14 cellular contexts compared by ENCODE assay signal in the genomic region with DNA sequence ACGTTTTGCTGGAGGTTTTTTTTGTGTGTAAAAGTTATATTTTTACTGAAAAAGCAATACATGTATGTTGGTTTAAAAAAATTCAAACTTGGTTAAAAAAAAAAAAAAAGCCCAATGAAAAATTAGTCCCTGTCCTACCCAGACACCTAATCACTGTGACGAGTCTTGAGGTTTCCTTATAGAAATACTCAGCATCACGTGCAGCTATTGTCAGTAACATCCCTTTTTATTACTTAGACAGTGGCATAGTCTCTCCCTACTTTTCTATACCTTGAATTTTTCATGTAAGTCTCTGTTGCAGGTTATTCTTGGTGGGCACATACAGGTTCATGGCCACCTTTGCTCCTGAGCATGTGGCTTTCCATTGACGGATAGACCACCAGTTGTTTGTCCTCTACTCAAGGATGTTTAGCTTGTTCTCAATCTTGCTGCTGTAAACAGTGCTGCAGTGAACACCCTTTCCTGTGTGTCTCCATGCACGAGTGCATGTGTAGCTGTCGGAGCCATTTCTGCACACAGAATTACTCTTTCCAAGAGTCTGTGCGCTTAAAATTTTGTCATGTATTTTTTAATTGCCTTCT.
A peak's percentile ranks its signal among the peaks of the same experiment; 100 is the strongest.
DNase-seq lines count a peak whose midpoint lies in the region; ATAC-seq, FAIRE-seq and TF ChIP-seq lines count a peak whose summit lies in the region.
"Had no signal": no experiment of that assay in that cellular context is flagged by ENCODE, and none has a peak within 500 bp of the region (broad histone marks: within the 10 kb centered on the region; RNA-seq: fewer than 3 reads in every experiment).

No MANE protein-coding gene starts in this region.

- POLR2A ChIA-PET in A549 (lab: Yijun Ruan, JAX): no interaction called here
- POLR2A ChIA-PET in naive thymus-derived CD8-positive, alpha-beta T cell (lab: Charles Lee): no interaction called here

- H3K4me3 Mint-ChIP-seq in naive B cell: peak overlapping the region; percentile 60 to 89 (median 82)
- peak overlapping the region in 1 of 10 donors; percentile 2 for H3K4me3 Mint-ChIP-seq in naive thymus-derived CD8-positive, alpha-beta T cell
- H3K4me3 Mint-ChIP-seq: activated naive CD8-positive, alpha-beta T cell treated with anti-CD3 and anti-CD28 coated beads for 36 hours had no signal

- CTCF ChIA-PET in A549 (lab: Yijun Ruan, JAX): interaction anchor here (0.6 to 2.0 kb wide), 3 partner anchors 11 to 691 kb away, joined by 3 to 12 read pairs (median 4); no protein-coding TSS in a partner anchor

- H3K27ac ChIP-seq in A549: peak overlapping the region; percentile 43 to 53; a peak in 2 of 6 replicates
- H3K27ac ChIP-seq: C4-2B had no signal

- H3K4me1 ChIP-seq in A549: peaks cover 99% of the 10 kb centered on the region

- 86% methylated on average over 7 of the region's 7 CpGs for WGBS in A549 (ENCODE audit: missing lambda C conversion rate)

- no peak for TF ChIP-seq POLR2A in A549 (IDR thresholded peaks at IDR 0.05; ENCODE audit: low read length)

- H3K4me1 Mint-ChIP-seq in naive B cell: peaks cover 72 to 93% (median 81%) of the 10 kb centered on the region in 3 donors
- peaks cover 36 to 87% (median 81%) of the 10 kb centered on the region in 4 donors for H3K4me1 Mint-ChIP-seq in naive thymus-derived CD8-positive, alpha-beta T cell

- no peak for TF ChIP-seq EP300 in A549 (IDR thresholded peaks at IDR 0.05)

- H3K27ac Mint-ChIP-seq in naive B cell: peak overlapping the region; percentile 88 to 97 (median 95)
- peak overlapping the region in 4 of 10 donors; percentile 33 to 66 (median 58) for H3K27ac Mint-ChIP-seq in naive thymus-derived CD8-positive, alpha-beta T cell

- H3K27me3 Mint-ChIP-seq in naive B cell: no peaks in the 10 kb centered on the region
- no peaks in the 10 kb centered on the region for H3K27me3 Mint-ChIP-seq in naive thymus-derived CD8-positive, alpha-beta T cell
- H3K27me3 Mint-ChIP-seq: activated naive CD8-positive, alpha-beta T cell treated with anti-CD3 and anti-CD28 coated beads for 36 hours had no signal

- no peak for DNase-seq in A549 (ENCODE audit: low read depth in 1 of 2, low spot score in 1 of 2)
- no peak for DNase-seq in GM18507 (ENCODE audit: extremely low spot score, insufficient read length, low read depth)
- peak; percentile 66 for DNase-seq in SHP77 treated with DMSO at 0.1 percent for 48 hours (lab: John Stamatoyannopoulos, UW)
- peak; percentile 51 for DNase-seq in naive B cell
- no peak for DNase-seq in left lobe of liver (ENCODE audit: low spot score)
- no peak for DNase-seq in activated gamma-delta T cell (lab: John Stamatoyannopoulos, UW)
- no peak for DNase-seq in NCI-H1694 treated with DMSO at 0.1 percent for 48 hours (lab: John Stamatoyannopoulos, UW)
- no peak for DNase-seq in naive thymus-derived CD8-positive, alpha-beta T cell
- DNase-seq: activated naive CD8-positive, alpha-beta T cell treated with anti-CD3 and anti-CD28 coated beads for 36 hours; KBM-7; mammary epithelial cell; stimulated activated CD4-positive, alpha-beta T cell treated with anti-CD3 and anti-CD28 coated beads, Interleukin-4, amount 100 ng/mL, for 1 hour; stimulated activated naive CD4-positive, alpha-beta T cell treated with Interleukin-2 at 50 U/mL for 16 hours had no signal

- TF ChIP-seq RAD21 in A549 (conservative IDR thresholded peaks at IDR 0.05 in 1 of 2, IDR thresholded peaks at IDR 0.05 in 1 of 2): no peak

- no peak for TF ChIP-seq CTCF in A549 (IDR thresholded peaks at IDR 0.05)

- H3K36me3 Mint-ChIP-seq in naive B cell: no peaks in the 10 kb centered on the region
- H3K36me3 Mint-ChIP-seq in naive thymus-derived CD8-positive, alpha-beta T cell: peaks cover 0 to 7% (median 0%) of the 10 kb centered on the region in 3 donors
- H3K36me3 Mint-ChIP-seq: activated naive CD8-positive, alpha-beta T cell treated with anti-CD3 and anti-CD28 coated beads for 36 hours had no signal

- H3K9me3 ChIP-seq in A549: no peaks in the 10 kb centered on the region

- H3K4me2 ChIP-seq in A549: peak overlapping the region; percentile 100; the same call in 2 of the 3 replicates

- no peak overlapping the region for H3K4me3 ChIP-seq in A549

- no peak for ATAC-seq in A549
- ATAC-seq in naive B cell (ENCODE audit: low read depth in 2 of 2): peak; percentile 72 to 77
- no peak for ATAC-seq in left lobe of liver
- no peak for ATAC-seq in naive thymus-derived CD8-positive, alpha-beta T cell

- no peaks in the 10 kb centered on the region for H3K9me3 Mint-ChIP-seq in naive B cell
- no peaks in the 10 kb centered on the region for H3K9me3 Mint-ChIP-seq in naive thymus-derived CD8-positive, alpha-beta T cell
- H3K9me3 Mint-ChIP-seq: activated naive CD8-positive, alpha-beta T cell treated with anti-CD3 and anti-CD28 coated beads for 36 hours had no signal

- FAIRE-seq in A549 (lab: Jason Lieb, UNC): no peak
- FAIRE-seq in GM18507 (lab: Jason Lieb, UNC): peak; percentile 15

TF ChIP-seq in A549, 52 proteins besides CTCF, POLR2A, EP300 and RAD21:
- no peak for TF ChIP-seq FOSL2 (IDR thresholded peaks at IDR 0.05)
- no peak for TF ChIP-seq FOSL2 (CRISPR knock-in tag; IDR thresholded peaks at IDR 0.05)
- no peak for TF ChIP-seq SMC3 (IDR thresholded peaks at IDR 0.05)
- TF ChIP-seq RNF2 (IDR thresholded peaks at IDR 0.05; ENCODE audit: borderline replicate concordance, low read depth): no peak
- TF ChIP-seq KDM1A (IDR thresholded peaks at IDR 0.05; ENCODE audit: low read depth): no peak
- no peak for TF ChIP-seq FOXS1 (CRISPR knock-in tag; IDR thresholded peaks at IDR 0.05)
- TF ChIP-seq CEBPB (IDR thresholded peaks at IDR 0.05): no peak
- TF ChIP-seq HEYL (CRISPR knock-in tag; IDR thresholded peaks at IDR 0.05): no peak
- TF ChIP-seq ZNF302 (CRISPR knock-in tag; IDR thresholded peaks at IDR 0.05): no peak
- TF ChIP-seq, protein P1, sequence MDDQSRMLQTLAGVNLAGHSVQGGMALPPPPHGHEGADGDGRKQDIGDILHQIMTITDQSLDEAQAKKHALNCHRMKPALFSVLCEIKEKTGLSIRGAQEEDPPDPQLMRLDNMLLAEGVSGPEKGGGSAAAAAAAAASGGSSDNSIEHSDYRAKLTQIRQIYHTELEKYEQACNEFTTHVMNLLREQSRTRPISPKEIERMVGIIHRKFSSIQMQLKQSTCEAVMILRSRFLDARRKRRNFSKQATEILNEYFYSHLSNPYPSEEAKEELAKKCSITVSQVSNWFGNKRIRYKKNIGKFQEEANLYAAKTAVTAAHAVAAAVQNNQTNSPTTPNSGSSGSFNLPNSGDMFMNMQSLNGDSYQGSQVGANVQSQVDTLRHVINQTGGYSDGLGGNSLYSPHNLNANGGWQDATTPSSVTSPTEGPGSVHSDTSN (IDR thresholded peaks at IDR 0.05): no peak
- TF ChIP-seq, protein P2, sequence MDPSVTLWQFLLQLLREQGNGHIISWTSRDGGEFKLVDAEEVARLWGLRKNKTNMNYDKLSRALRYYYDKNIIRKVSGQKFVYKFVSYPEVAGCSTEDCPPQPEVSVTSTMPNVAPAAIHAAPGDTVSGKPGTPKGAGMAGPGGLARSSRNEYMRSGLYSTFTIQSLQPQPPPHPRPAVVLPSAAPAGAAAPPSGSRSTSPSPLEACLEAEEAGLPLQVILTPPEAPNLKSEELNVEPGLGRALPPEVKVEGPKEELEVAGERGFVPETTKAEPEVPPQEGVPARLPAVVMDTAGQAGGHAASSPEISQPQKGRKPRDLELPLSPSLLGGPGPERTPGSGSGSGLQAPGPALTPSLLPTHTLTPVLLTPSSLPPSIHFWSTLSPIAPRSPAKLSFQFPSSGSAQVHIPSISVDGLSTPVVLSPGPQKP (IDR thresholded peaks at IDR 0.05; ENCODE audit: low read depth, low read length): no peak
- TF ChIP-seq SREBF2 (IDR thresholded peaks at IDR 0.05): no peak
- no peak for TF ChIP-seq HOXA7 (CRISPR knock-in tag; IDR thresholded peaks at IDR 0.05)
- no peak for TF ChIP-seq NPAS2 (CRISPR knock-in tag; IDR thresholded peaks at IDR 0.05; ENCODE audit: borderline replicate concordance)
- TF ChIP-seq ZFP36 (IDR thresholded peaks at IDR 0.05; ENCODE audit: borderline replicate concordance, partially characterized antibody): no peak
- TF ChIP-seq BHLHE40 (IDR thresholded peaks at IDR 0.05; ENCODE audit: low read depth, low read length): no peak
- TF ChIP-seq JUN (IDR thresholded peaks at IDR 0.05): no peak

Comparison
In these comparisons a context has a peak if more than half of its experiments do, and no peak if none do; other contexts are left out.
1. ATAC-seq: peak in naive B cell (2 of 2); none in A549 (0 of 2), left lobe of liver (single experiment) and naive thymus-derived CD8-positive, alpha-beta T cell (0 of 2).
2. DNase-seq: peak in SHP77 treated with DMSO at 0.1 percent for 48 hours (single experiment) and naive B cell (single experiment); none in A549 (0 of 2), GM18507 (single experiment), left lobe of liver (single experiment), activated gamma-delta T cell (single experiment), NCI-H1694 treated with DMSO at 0.1 percent for 48 hours (single experiment) and naive thymus-derived CD8-positive, alpha-beta T cell (0 of 10).